In genomic region chr7:4792537-4793126, GRCh38 we compare ENCODE assay signal across 8 cellular contexts. TPM values are rescaled to one million over a fixed set of nuclear protein-coding genes. Genes with fewer than 3 reads are reported as not detected.
DNase-seq lines count a peak whose midpoint lies in the region; ATAC-seq, FAIRE-seq and TF ChIP-seq lines count a peak whose summit lies in the region.

No MANE protein-coding gene starts in this region.

- H3K4me3 ChIP-seq in BLaER1 treated with 17β-estradiol and CSF1 and Interleukin-3, amounts not matched to agents 10 nM and 100 nM: peak overlapping the region; percentile 35 to 71 (median 57); a peak in 18 of 20 replicates
- peak overlapping the region in 1 of 2 experiments; percentile 25 for H3K4me3 ChIP-seq in neutrophil (ENCODE audit: low read depth in 1 of 2, low read length in 1 of 2)

- no peaks in the 10 kb centered on the region for H3K27me3 Mint-ChIP-seq in T-cell

- DNase-seq in T-cell (peak in 6 of 34 experiments; percentile 10 to 31 (median 24)), fibroblast of gingiva (ENCODE audit: low read depth) (peak; percentile 24), HEK293T (ENCODE audit: extremely low spot score) (no peak), NCI-H748 treated with DMSO at 0.1 percent for 48 hours (lab: John Stamatoyannopoulos, UW) (no peak), H54 (ENCODE audit: insufficient read length, low spot score) (no peak)

- H3K4me1 Mint-ChIP-seq in T-cell: peaks cover 5 to 10% (median 6%) of the 10 kb centered on the region in 3 donors

- H3K36me3 ChIP-seq in BLaER1 treated with 17β-estradiol and CSF1 and Interleukin-3, amounts not matched to agents 10 nM and 100 nM: peaks cover 39 to 55% (median 46%) of the 10 kb centered on the region in 11 experiments
- H3K36me3 ChIP-seq in neutrophil: peaks cover 45% of the 10 kb centered on the region

- H3K36me3 Mint-ChIP-seq in T-cell: peaks cover 9% of the 10 kb centered on the region

- peak overlapping the region in 9 of 11 experiments; percentile 25 to 80 (median 76); a peak in 18 of 22 replicates for H3K27ac ChIP-seq in BLaER1 treated with 17β-estradiol and CSF1 and Interleukin-3, amounts not matched to agents 10 nM and 100 nM
- peak overlapping the region; percentile 46 for H3K27ac ChIP-seq in neutrophil

- peaks cover 0 to 4% (median 0%) of the 10 kb centered on the region in 11 experiments; a peak in 1 of 22 replicates for H3K9me3 ChIP-seq in BLaER1 treated with 17β-estradiol and CSF1 and Interleukin-3, amounts not matched to agents 10 nM and 100 nM (replicated peaks in 1 of 11)
- H3K9me3 ChIP-seq in neutrophil: no peaks in the 10 kb centered on the region

- POLR2A ChIA-PET in T-cell (lab: Charles Lee) (interaction anchor here in 1 of 2 donors (0.6 kb wide), 1 partner anchor 646 kb away, joined by 3 read pairs; no protein-coding TSS in a partner anchor), HEK293T (lab: Yijun Ruan, JAX) (interaction anchor here (1.5 kb wide), 1 partner anchor 18 kb away, joined by 3 read pairs; no protein-coding TSS in a partner anchor)

- H3K27me3 ChIP-seq in BLaER1 treated with 17β-estradiol and CSF1 and Interleukin-3, amounts not matched to agents 10 nM and 100 nM: no peaks in the 10 kb centered on the region
- peaks cover 7% of the 10 kb centered on the region for H3K27me3 ChIP-seq in neutrophil

- peak overlapping the region; percentile 73 to 99 (median 92) for H3K4me2 ChIP-seq in BLaER1 treated with 17β-estradiol and CSF1 and Interleukin-3, amounts not matched to agents 10 nM and 100 nM

- peak overlapping the region; percentile 4 to 82 (median 74); a peak in 18 of 22 replicates for H3K9ac ChIP-seq in BLaER1 treated with 17β-estradiol and CSF1 and Interleukin-3, amounts not matched to agents 10 nM and 100 nM

- ATAC-seq in T-cell (replicated peaks in 1 of 4) (peak; percentile 42 to 58 (median 52)), HG03571 (IDR thresholded peaks at IDR 0.05; ENCODE audit: unreplicated experiment) (no peak)

- TF ChIP-seq CTCF in neutrophil (IDR thresholded peaks at IDR 0.05): no peak

- CTCF ChIA-PET in T-cell (lab: Charles Lee) (interaction anchor here (0.5 to 2.6 kb wide), 7 partner anchors 17 to 1818 kb away, joined by 3 to 13 read pairs (median 4); partner anchors contain the start of genes AP5Z1 (in 1 of the 2) and RADIL (in 1 of the 2)), HEK293T (lab: Yijun Ruan, JAX) (interaction anchor here (0.5 to 1.2 kb wide), 6 partner anchors 16 to 182 kb away, joined by 3 to 4 read pairs (median 3); partner anchors contain the start of gene RADIL)

- peak overlapping the region in 2 of 3 donors; percentile 31 to 37 for H3K4me3 Mint-ChIP-seq in T-cell

- H4K20me1 ChIP-seq in BLaER1 treated with 17β-estradiol and CSF1 and Interleukin-3, amounts not matched to agents 10 nM and 100 nM: peaks cover 0 to 80% (median 37%) of the 10 kb centered on the region in 11 experiments; a peak in 17 of 22 replicates

- TF ChIP-seq POLR2A in H54 (IDR thresholded peaks at IDR 0.05; ENCODE audit: low read depth, low read length): no peak

- no peak for FAIRE-seq in H54 (lab: Jason Lieb, UNC)

- no peak overlapping the region for H3K27ac Mint-ChIP-seq in T-cell

- no peaks in the 10 kb centered on the region for H3K9me3 Mint-ChIP-seq in T-cell

- H3K4me1 ChIP-seq in BLaER1 treated with 17β-estradiol and CSF1 and Interleukin-3, amounts not matched to agents 10 nM and 100 nM: peaks cover 21 to 60% (median 54%) of the 10 kb centered on the region in 10 experiments
- peaks cover 9 to 16% of the 10 kb centered on the region in 2 experiments for H3K4me1 ChIP-seq in neutrophil (ENCODE audit: control insufficient read depth in 1 of 2, insufficient read depth in 1 of 2, low read depth in 1 of 2, low read length in 1 of 2)

TF ChIP-seq in HEK293T, 16 proteins besides CTCF, POLR2A, EP300 and RAD21:
- TF ChIP-seq BHLHE40 (IDR thresholded peaks at IDR 0.05; ENCODE audit: borderline replicate concordance) (no peak), SP1 (IDR thresholded peaks at IDR 0.05) (no peak), TARDBP (IDR thresholded peaks at IDR 0.05) (no peak), ELF4 (IDR thresholded peaks at IDR 0.05) (no peak), L3MBTL2 (conservative IDR thresholded peaks at IDR 0.05) (no peak), FOXK2 (IDR thresholded peaks at IDR 0.05) (no peak), FOXA1 (IDR thresholded peaks at IDR 0.05) (no peak), ZNF384 (IDR thresholded peaks at IDR 0.05) (no peak), LEF1 (IDR thresholded peaks at IDR 0.05; ENCODE audit: borderline replicate concordance) (no peak), HDGF (IDR thresholded peaks at IDR 0.05; ENCODE audit: borderline replicate concordance) (no peak)

RNA-seq across cellular contexts. Expression of gene AP5Z1, which starts 17.2 kb away (rescaled TPM):
- 100 to 1,000 TPM in 4 of 5 donors, 10 to 100 TPM in 1; 93.6 to 126 (median 110) TPM for total RNA-seq in T-cell
